ENCODE assay signal across 8 cellular contexts in the genomic region with DNA sequence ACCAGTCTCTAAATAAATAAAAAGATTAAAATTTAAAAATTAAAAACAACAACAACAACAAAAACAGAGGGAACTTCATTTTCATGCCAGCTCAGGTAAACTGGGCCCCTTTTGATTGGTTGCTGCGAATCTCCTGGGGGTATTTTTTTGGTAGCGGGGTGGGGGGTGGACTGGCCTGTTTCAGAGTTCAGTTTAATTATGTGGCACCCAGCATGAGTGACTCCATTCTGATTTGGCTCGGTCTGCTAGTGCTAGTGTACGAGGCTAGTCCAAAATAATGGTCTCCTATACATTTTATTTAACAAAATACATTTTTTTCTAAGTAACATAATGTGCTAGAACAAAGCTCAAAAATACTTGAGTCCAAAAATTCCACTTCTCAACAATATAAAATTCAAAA. TPM values are rescaled to one million over a fixed set of nuclear protein-coding genes. Genes with fewer than 3 reads are reported as not detected.
"Had no signal": no experiment of that assay in that cellular context is flagged by ENCODE, and none has a peak within 500 bp of the region (broad histone marks: within the 10 kb centered on the region; RNA-seq: fewer than 3 reads in every experiment).

No MANE protein-coding gene starts in this region.

- H3K9me3 ChIP-seq: HAP-1 had no signal

- H3K9ac ChIP-seq: GM23248 had no signal

- DNase-seq: GM23248, GOT3, H7, IMR-90, KBM-7 had no signal

- H2AFZ ChIP-seq: GM23248 had no signal

- H3K4me3 ChIP-seq: GM23248, HAP-1 had no signal

RNA-seq across cellular contexts. Expression of a gene that starts 29.1 kb away (rescaled TPM):
- total RNA-seq: GM23248, HT-29, IMR-90 had no signal
- polyA plus RNA-seq: GM23248, IMR-90 had no signal

RNA-seq across cellular contexts. Expression of a gene that starts 39.0 kb away (rescaled TPM):
- total RNA-seq: GM23248, H4, H7, HT-29, IMR-90 had no signal
- polyA plus RNA-seq: GM23248, IMR-90 had no signal

RNA-seq across cellular contexts. Expression of a gene that starts 41.9 kb away (rescaled TPM):
- total RNA-seq: GM23248, H4, H7, IMR-90 had no signal
- polyA plus RNA-seq: IMR-90 had no signal
